ENCODE assay signal across 15 cellular contexts in the genomic region with DNA sequence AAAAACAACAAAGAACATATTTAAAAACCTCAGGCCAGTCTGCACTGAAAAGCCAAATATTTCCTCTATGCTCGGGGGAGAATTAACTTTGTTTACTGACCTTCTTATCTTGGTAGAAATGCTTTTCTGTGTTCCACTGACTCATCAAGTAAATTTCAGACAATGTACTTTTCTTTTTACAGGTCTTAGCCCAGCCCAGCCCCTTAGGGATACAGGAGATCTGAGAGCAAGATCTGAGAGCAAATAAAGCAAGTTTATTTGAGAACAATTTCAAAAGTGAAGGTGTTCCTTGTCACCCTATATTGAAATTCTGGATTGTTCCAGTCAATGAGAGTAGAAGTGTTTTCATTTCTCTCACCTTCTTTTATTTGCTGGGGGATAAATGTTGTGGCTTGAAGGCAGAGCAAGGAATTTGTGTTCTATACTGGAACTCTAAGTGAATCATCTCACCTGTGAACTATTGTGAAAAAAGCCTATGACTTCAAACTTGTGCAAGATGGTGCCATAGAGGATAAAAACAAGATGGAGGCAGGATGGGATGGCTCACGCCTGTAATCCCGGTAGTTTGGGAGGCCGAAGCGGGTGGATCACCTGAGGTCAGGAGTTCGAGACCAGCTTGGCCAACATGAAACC. TPM values are rescaled to one million over a fixed set of nuclear protein-coding genes. Genes with fewer than 3 reads are reported as not detected.
DNase-seq lines count a peak whose midpoint lies in the region; ATAC-seq and TF ChIP-seq lines count a peak whose summit lies in the region.
"Had no signal": no experiment of that assay in that cellular context is flagged by ENCODE, and none has a peak within 500 bp of the region (broad histone marks: within the 10 kb centered on the region; RNA-seq: fewer than 3 reads in every experiment).

No MANE protein-coding gene starts in this region.

- H4K91ac ChIP-seq in IMR-90 (ENCODE audit: insufficient read depth, low read depth, low read length) = peak overlapping the region; percentile 80

- peaks cover 16% of the 10 kb centered on the region for H3K9me1 ChIP-seq in IMR-90 (ENCODE audit: insufficient read depth, low read length)

- TF ChIP-seq CTCF in 22Rv1 (IDR thresholded peaks at IDR 0.05) (no peak), IMR-90 (conservative IDR thresholded peaks at IDR 0.05; ENCODE audit: low read depth, low read length) (no peak), mammary epithelial cell (conservative IDR thresholded peaks at IDR 0.05 in 1 of 2, IDR thresholded peaks at IDR 0.05 in 1 of 2; ENCODE audit: extremely low read depth in 1 of 2, insufficient read depth in 1 of 2, low read depth in 1 of 2, low read length in 2 of 2) (no peak), lung (IDR thresholded peaks at IDR 0.05; ENCODE audit: control extremely low read depth, extremely low read depth) (no peak), MM.1S (IDR thresholded peaks at IDR 0.05; ENCODE audit: low read length) (no peak), vagina (IDR thresholded peaks at IDR 0.05) (no peak)

- H3K4me3 ChIP-seq in IMR-90 (ENCODE audit: insufficient read depth, low read depth, low read length) = no peak overlapping the region
- no peak overlapping the region for H3K4me3 ChIP-seq in mammary epithelial cell (replicated peaks in 1 of 3; ENCODE audit: insufficient read depth in 1 of 3, low read depth in 2 of 3, low read length in 3 of 3)
- H3K4me3 ChIP-seq in lung = no peak overlapping the region
- no peak overlapping the region for H3K4me3 ChIP-seq in MM.1S (ENCODE audit: low read length)
- H3K4me3 ChIP-seq in vagina = no peak overlapping the region
- H3K4me3 ChIP-seq: heart left ventricle, SK-N-MC, skin epidermis had no signal

- 83% methylated on average over 1 of the region's 6 CpGs; no CpG with 5 or more reads in 1 of the 2 experiments for WGBS in IMR-90 (ENCODE audit: extremely low coverage in 2 of 2, insufficient read length in 1 of 2), 2 experiments
- 0% methylated on average over 1 of the region's 6 CpGs for WGBS in mammary epithelial cell (ENCODE audit: low coverage, missing lambda C conversion rate)
- 78 to 80% methylated on average over 6 of the region's 6 CpGs for WGBS in lung, 2 donors

- no peaks in the 10 kb centered on the region for H3K9me2 ChIP-seq in MM.1S (replicated peaks; ENCODE audit: insufficient read depth, low read length)

- ATAC-seq in IMR-90 (ENCODE audit: low read depth) (peak; percentile 59), lung (ENCODE audit: insufficient read depth, low FRiP score) (peak; percentile 81), GM18505 (IDR thresholded peaks at IDR 0.05; ENCODE audit: unreplicated experiment) (no peak)
- ATAC-seq: activated CD4-positive, alpha-beta T cell treated with anti-CD3 and anti-CD28 coated beads for 36 hours had no signal

- H3K4ac ChIP-seq in IMR-90 (ENCODE audit: low read depth, low read length) = peak overlapping the region; percentile 68

- H3K9ac ChIP-seq in IMR-90 (ENCODE audit: low read depth, low read length) (no peak overlapping the region; the same call in 1 of the 2 replicates), mammary epithelial cell (ENCODE audit: insufficient read depth, low read length) (peak overlapping the region; percentile 53), MM.1S (ENCODE audit: low read length) (no peak overlapping the region)
- H3K9ac ChIP-seq: KMS-11 had no signal

- H4K20me1 ChIP-seq in IMR-90 (ENCODE audit: insufficient read depth, low read length) (no peaks in the 10 kb centered on the region), mammary epithelial cell (ENCODE audit: insufficient read depth, low read length) (no peaks in the 10 kb centered on the region), MM.1S (ENCODE audit: insufficient read depth, low read length) (no peaks in the 10 kb centered on the region)

- H2AK5ac ChIP-seq in IMR-90 (ENCODE audit: low read depth, low read length) = peak overlapping the region; percentile 78

- H3K14ac ChIP-seq in IMR-90 (replicated peaks; ENCODE audit: low read depth, low read length) = no peak overlapping the region; the same call in 1 of the 2 replicates

- DNase-seq in IMR-90 (peak; percentile 79), mammary epithelial cell (peak; percentile 90), lung (ENCODE audit: low spot score) (peak; percentile 42), RPMI8226 (no peak), MM.1S (no peak), vagina (ENCODE audit: extremely low spot score in 2 of 2) (no peak)
- DNase-seq: activated CD4-positive, alpha-beta T cell treated with anti-CD3 and anti-CD28 coated beads for 36 hours; activated effector memory CD4-positive, alpha-beta T cell treated with Interleukin-2 at 50 U/mL for 16 hours; heart left ventricle; NCI-H510A had no signal

- no peaks in the 10 kb centered on the region for H3K27me3 ChIP-seq in IMR-90 (ENCODE audit: control insufficient read depth, insufficient read depth, low read length)
- H3K27me3 ChIP-seq in mammary epithelial cell (ENCODE audit: insufficient read depth, low read length) = no peaks in the 10 kb centered on the region
- H3K27me3 ChIP-seq in lung (ENCODE audit: control insufficient read depth, insufficient read depth) = no peaks in the 10 kb centered on the region
- no peaks in the 10 kb centered on the region for H3K27me3 ChIP-seq in MM.1S (replicated peaks; ENCODE audit: insufficient read depth, low read length)
- no peaks in the 10 kb centered on the region for H3K27me3 ChIP-seq in vagina

- H4K5ac ChIP-seq in IMR-90 (ENCODE audit: low read depth, low read length) = peak overlapping the region; percentile 82; the same call in 1 of the 2 replicates

- H3K4me2 ChIP-seq in IMR-90 (ENCODE audit: low read depth, low read length) = peak overlapping the region; percentile 58; the same call in 1 of the 2 replicates
- peak overlapping the region; percentile 43 for H3K4me2 ChIP-seq in mammary epithelial cell (ENCODE audit: insufficient read depth, low read depth, low read length)
- no peak overlapping the region for H3K4me2 ChIP-seq in MM.1S (ENCODE audit: low read depth, low read length)
- H3K4me2 ChIP-seq: KMS-11 had no signal

- H2AK9ac ChIP-seq in IMR-90 (replicated peaks; ENCODE audit: low read depth, low read length, poor library complexity) = no peak overlapping the region

- no peak overlapping the region; the same call in 1 of the 2 replicates for H3K23ac ChIP-seq in IMR-90 (ENCODE audit: low read depth, low read length)

- intact Hi-C loops in IMR-90 (cut with micrococcal nuclease) = no loop called here
- intact Hi-C loops in mammary epithelial cell (cut with micrococcal nuclease) = loop anchor here (1.0 kb wide), 1 partner anchor 11 kb away; no protein-coding TSS in a partner anchor
- intact Hi-C loops in vagina (cut with DNase I) = no loop called here

- POLR2A ChIA-PET in IMR-90 (lab: Charles Lee; ENCODE audit: unreplicated experiment) = no interaction called here

- peak overlapping the region; percentile 7; the same call in 1 of the 2 replicates for H3K56ac ChIP-seq in IMR-90 (ENCODE audit: extremely low read depth, insufficient read depth, low read length)

- dilution Hi-C loops in IMR-90 (cut with HindIII; ENCODE audit: low sequenced_read_pairs, unreplicated experiment) = no loop called here
- dilution Hi-C loops in mammary epithelial cell (cut with HindIII; ENCODE audit: low sequenced_read_pairs) = no loop called here

- BruUV-seq in IMR-90 (replicated peaks; lab: Mats Ljungman, UMichigan) = no TSS peak
- BruUV-seq in mammary epithelial cell (replicated peaks; lab: Mats Ljungman, UMichigan) = no TSS peak

- H3K27ac ChIP-seq in 22Rv1 (peak overlapping the region; percentile 91), IMR-90 (ENCODE audit: insufficient read depth, low read length) (peak overlapping the region; percentile 70), mammary epithelial cell (ENCODE audit: insufficient read depth, low read depth, low read length) (peak overlapping the region; percentile 90), lung (ENCODE audit: low read depth in 1 of 2, low read length in 1 of 2) (no peak overlapping the region), MM.1S (ENCODE audit: low read length) (no peak overlapping the region), vagina (no peak overlapping the region)
- H3K27ac ChIP-seq: heart left ventricle, KMS-11, SK-N-MC had no signal

- H3K36me3 ChIP-seq in IMR-90 (ENCODE audit: control insufficient read depth, insufficient read depth, low read length) (no peaks in the 10 kb centered on the region), mammary epithelial cell (ENCODE audit: insufficient read depth, low read length) (no peaks in the 10 kb centered on the region), lung (ENCODE audit: control insufficient read depth in 2 of 2, insufficient read depth in 2 of 2, low read length in 2 of 2) (no peaks in the 10 kb centered on the region), MM.1S (replicated peaks; ENCODE audit: insufficient read depth, low read length) (no peaks in the 10 kb centered on the region), vagina (no peaks in the 10 kb centered on the region)
- H3K36me3 ChIP-seq: heart left ventricle had no signal

- peak overlapping the region; percentile 84; the same call in 1 of the 2 replicates for H3K18ac ChIP-seq in IMR-90 (ENCODE audit: low read depth, low read length)

- H2BK5ac ChIP-seq in IMR-90 (ENCODE audit: low read depth, low read length, poor library complexity, severe bottlenecking) = peak overlapping the region; percentile 95

- peaks cover 16% of the 10 kb centered on the region for H3K4me1 ChIP-seq in IMR-90 (ENCODE audit: control insufficient read depth, insufficient read depth, low read length)
- H3K4me1 ChIP-seq in mammary epithelial cell (ENCODE audit: insufficient read depth, low read length) = peaks cover 26% of the 10 kb centered on the region
- peaks cover 0 to 7% of the 10 kb centered on the region in 2 donors for H3K4me1 ChIP-seq in lung (ENCODE audit: control insufficient read depth in 2 of 2, insufficient read depth in 2 of 2, low read length in 2 of 2)
- H3K4me1 ChIP-seq in MM.1S (ENCODE audit: low read length) = no peaks in the 10 kb centered on the region
- no peaks in the 10 kb centered on the region for H3K4me1 ChIP-seq in vagina
- H3K4me1 ChIP-seq: heart left ventricle had no signal

- H2AFZ ChIP-seq in IMR-90 (replicated peaks; ENCODE audit: low read length, poor library complexity) (no peak overlapping the region), mammary epithelial cell (ENCODE audit: low read depth, low read length) (peak overlapping the region; percentile 34), MM.1S (ENCODE audit: low read length) (no peak overlapping the region)

- H4K8ac ChIP-seq in IMR-90 (ENCODE audit: low read depth in 2 of 2, low read length in 2 of 2) = peak overlapping the region in 1 of 2 experiments; percentile 45

- H3K9me3 ChIP-seq in IMR-90 (ENCODE audit: control insufficient read depth, insufficient read depth, low read length) (no peaks in the 10 kb centered on the region), mammary epithelial cell (replicated peaks; ENCODE audit: insufficient read depth, low read length) (no peaks in the 10 kb centered on the region), lung (ENCODE audit: control insufficient read depth in 2 of 2, insufficient read depth in 1 of 2, low read length in 1 of 2) (no peaks in the 10 kb centered on the region), MM.1S (replicated peaks; ENCODE audit: insufficient read depth, low read length) (no peaks in the 10 kb centered on the region), vagina (no peaks in the 10 kb centered on the region)
- H3K9me3 ChIP-seq: heart left ventricle had no signal

- peak overlapping the region; percentile 83 for H2BK120ac ChIP-seq in IMR-90 (ENCODE audit: low read depth, low read length)

- H2BK15ac ChIP-seq in IMR-90 (ENCODE audit: low read depth, low read length) = peak overlapping the region; percentile 45; the same call in 1 of the 3 replicates

- H3K79me1 ChIP-seq in IMR-90 (ENCODE audit: low read depth in 1 of 2, low read length in 2 of 2) = peaks cover 9 to 18% of the 10 kb centered on the region in 2 experiments; a peak in 2 of 4 replicates

- H2BK20ac ChIP-seq in IMR-90 (ENCODE audit: low read depth, low read length) = peak overlapping the region; percentile 75

- CTCF ChIA-PET in IMR-90 (lab: Yijun Ruan, JAX) = no interaction called here
- CTCF ChIA-PET in mammary epithelial cell (lab: Charles Lee; ENCODE audit: low non-redundant PET) = no interaction called here

- no peak for TF ChIP-seq RAD21 in IMR-90 (IDR thresholded peaks at IDR 0.05; ENCODE audit: low read length)

- in situ Hi-C loops in IMR-90 (cut with MboI; ENCODE audit: low sequenced_read_pairs) = loop anchor here (10.0 kb wide), 1 partner anchor 49 kb away; no protein-coding TSS in a partner anchor
- in situ Hi-C loops in mammary epithelial cell (cut with MboI; ENCODE audit: low sequenced_read_pairs in 2 of 2) = no loop called here

- H3F3A ChIP-seq in MM.1S (ENCODE audit: insufficient read depth, low read length) = no peaks in the 10 kb centered on the region

- no peaks in the 10 kb centered on the region for H3K79me2 ChIP-seq in mammary epithelial cell (ENCODE audit: insufficient read depth, low read length)
- no peaks in the 10 kb centered on the region for H3K79me2 ChIP-seq in MM.1S (ENCODE audit: low read length)

- TF ChIP-seq POLR2A in IMR-90 (IDR thresholded peaks at IDR 0.05; ENCODE audit: low read depth, low read length) (no peak), GM18505 (IDR thresholded peaks at IDR 0.05; ENCODE audit: borderline replicate concordance, extremely low read depth, insufficient read depth, insufficient read length) (no peak), vagina (IDR thresholded peaks at IDR 0.05) (no peak)

RNA-seq across cellular contexts. Expression of a gene that starts 7.9 kb away (rescaled TPM):
- total RNA-seq in IMR-90 (2012; rRNA removed) = 49.6 and 49.7 TPM in 2 replicates
- polyA plus RNA-seq in IMR-90 (2012; rRNA removed) = 193 and 201 TPM in 2 replicates
- 70.1 and 182 TPM in 2 replicates for polyA plus RNA-seq in IMR-90 (2012; cell fraction: cytosol; rRNA removed)
- polyA plus RNA-seq in IMR-90 (2012; cell fraction: nucleus; rRNA removed; ENCODE audit: low replicate concordance) = 125 and 230 TPM in 2 replicates
- total RNA-seq in mammary epithelial cell = 10 to 100 TPM in 1 of 2 donors, 1 to 10 TPM in 1; 6.0 to 15.3 TPM
- 84.3 TPM for polyA plus RNA-seq in mammary epithelial cell
- 81.9 TPM for polyA minus RNA-seq in mammary epithelial cell
- total RNA-seq in lung = 100 to 1,000 TPM; 212 to 418 TPM
- 100 to 1,000 TPM; 117 to 131 TPM for polyA plus RNA-seq in lung
- 26.8 TPM for total RNA-seq in vagina

Comparison
In these comparisons a context has a peak if more than half of its experiments do, and no peak if none do; other contexts are left out.
1. H3K27ac ChIP-seq: peak in 22Rv1 (single experiment), IMR-90 (single experiment) and mammary epithelial cell (single experiment); none in lung (0 of 2), MM.1S (single experiment) and vagina (single experiment).
2. DNase-seq: peak in IMR-90 (single experiment), mammary epithelial cell (single experiment) and lung (single experiment); none in RPMI8226 (single experiment), MM.1S (single experiment) and vagina (0 of 2).